Comparison of ENCODE assay signal across 23 cellular contexts in genomic region chr11:132895340-132895739, GRCh38.
DNase-seq lines count a peak whose midpoint lies in the region; ATAC-seq and TF ChIP-seq lines count a peak whose summit lies in the region.
"Had no signal": no experiment of that assay in that cellular context is flagged by ENCODE, and none has a peak within 500 bp of the region (broad histone marks: within the 10 kb centered on the region; RNA-seq: fewer than 3 reads in every experiment).

No MANE protein-coding gene starts in this region.

- H3K27me3 ChIP-seq in AG04450 (ENCODE audit: control insufficient read depth, insufficient read depth, low read length): no peaks in the 10 kb centered on the region
- H3K27me3 ChIP-seq: heart left ventricle, neural progenitor cell, sigmoid colon had no signal

- H3K27ac Mint-ChIP-seq in chondrocyte (ENCODE audit: unreplicated experiment): peak overlapping the region; percentile 64
- H3K27ac Mint-ChIP-seq in activated naive CD4-positive, alpha-beta T cell treated with anti-CD3 and anti-CD28 coated beads, Interleukin-2, amount 10 ng/mL, durations not matched to agents 7 days and 5 days: no peak overlapping the region
- H3K27ac Mint-ChIP-seq: CD8-positive, alpha-beta memory T cell; neural progenitor cell had no signal

- no peak for TF ChIP-seq CTCF in AG04450 (IDR thresholded peaks at IDR 0.05; ENCODE audit: low read depth, low read length)
- no peak for TF ChIP-seq CTCF in chondrocyte (IDR thresholded peaks at IDR 0.05)

- H3K27me3 Mint-ChIP-seq in chondrocyte (ENCODE audit: low read depth): no peaks in the 10 kb centered on the region
- no peaks in the 10 kb centered on the region for H3K27me3 Mint-ChIP-seq in activated naive CD4-positive, alpha-beta T cell treated with anti-CD3 and anti-CD28 coated beads, Interleukin-2, amount 10 ng/mL, durations not matched to agents 7 days and 5 days
- H3K27me3 Mint-ChIP-seq: CD8-positive, alpha-beta memory T cell had no signal

- no peaks in the 10 kb centered on the region for H3K9me3 ChIP-seq in AG04450 (ENCODE audit: control insufficient read depth, insufficient read depth, low read length)
- H3K9me3 ChIP-seq: heart left ventricle had no signal

- no peak overlapping the region for H3K4me3 Mint-ChIP-seq in chondrocyte (ENCODE audit: unreplicated experiment)
- H3K4me3 Mint-ChIP-seq in activated naive CD4-positive, alpha-beta T cell treated with anti-CD3 and anti-CD28 coated beads, Interleukin-2, amount 10 ng/mL, durations not matched to agents 7 days and 5 days: no peak overlapping the region
- H3K4me3 Mint-ChIP-seq: CD8-positive, alpha-beta memory T cell; neural progenitor cell had no signal

- peaks cover 16% of the 10 kb centered on the region for H3K4me1 Mint-ChIP-seq in chondrocyte (ENCODE audit: low read depth)
- no peaks in the 10 kb centered on the region for H3K4me1 Mint-ChIP-seq in activated naive CD4-positive, alpha-beta T cell treated with anti-CD3 and anti-CD28 coated beads, Interleukin-2, amount 10 ng/mL, durations not matched to agents 7 days and 5 days
- H3K4me1 Mint-ChIP-seq: CD8-positive, alpha-beta memory T cell had no signal

- CTCF ChIA-PET in AG04450 (lab: Charles Lee): interaction anchor here (0.6 kb wide), 1 partner anchor 883 kb away, joined by 3 read pairs; no protein-coding TSS in a partner anchor
- CTCF ChIA-PET in activated naive CD4-positive, alpha-beta T cell treated with anti-CD3 and anti-CD28 coated beads, Interleukin-2, amount 10 ng/mL, durations not matched to agents 7 days and 5 days (lab: Charles Lee): no interaction called here

- no peak overlapping the region for H3K4me3 ChIP-seq in AG04450 (ENCODE audit: low read depth, low read length)
- H3K4me3 ChIP-seq: coronary artery, heart left ventricle, neural progenitor cell, PC-9, sigmoid colon had no signal

- no peak for ATAC-seq in HG03045 (IDR thresholded peaks at IDR 0.05; ENCODE audit: unreplicated experiment)
- ATAC-seq: heart left ventricle had no signal

- H3K27ac ChIP-seq in AG04450 (ENCODE audit: low read depth, low read length): no peak overlapping the region
- H3K27ac ChIP-seq: coronary artery, epithelial cell of prostate, heart left ventricle, neural progenitor cell, PC-9, sigmoid colon had no signal

- DNase-seq in AG04450 (ENCODE audit: low read depth, low spot score): peak; percentile 84
- DNase-seq in LHCN-M2 (ENCODE audit: low read depth): peak; percentile 49
- DNase-seq in chondrocyte (ENCODE audit: low spot score): no peak
- DNase-seq in myocyte (ENCODE audit: low read depth): peak; percentile 32
- no peak for DNase-seq in activated effector memory CD4-positive, alpha-beta T cell treated with anti-CD3 and anti-CD28 coated beads, Interleukin-2, amount 50 U/mL, for 16 hours
- DNase-seq in activated naive CD4-positive, alpha-beta T cell treated with anti-CD3 and anti-CD28 coated beads, Interleukin-2, amount 10 ng/mL, durations not matched to agents 7 days and 5 days: no peak
- no peak for DNase-seq in NCI-H526 treated with DMSO at 0.1 percent for 48 hours (lab: John Stamatoyannopoulos, UW)
- DNase-seq: activated CD4-positive, CD25-positive, alpha-beta regulatory T cell treated with anti-CD3 and anti-CD28 coated beads, Interleukin-2, amount 50 U/mL, for 72 hours; activated effector memory CD4-positive, alpha-beta T cell treated with Interleukin-2 at 50 U/mL for 16 hours; CD8-positive, alpha-beta memory T cell; H7; heart left ventricle; islet precursor cell; NCI-H2029; NCI-H774; PC-9; sigmoid colon; stimulated activated CD4-positive, alpha-beta T cell treated with anti-CD3 and anti-CD28 coated beads, Interleukin-2, amount 100 ng/mL, for 48 hours; T-helper 9 cell had no signal

- POLR2A ChIA-PET in AG04450 (lab: Yijun Ruan, JAX): interaction anchor here (1.1 kb wide), 1 partner anchor 9 kb away, joined by 5 read pairs; no protein-coding TSS in a partner anchor

- no peaks in the 10 kb centered on the region for H3K36me3 Mint-ChIP-seq in chondrocyte (ENCODE audit: low read depth)
- H3K36me3 Mint-ChIP-seq in activated naive CD4-positive, alpha-beta T cell treated with anti-CD3 and anti-CD28 coated beads, Interleukin-2, amount 10 ng/mL, durations not matched to agents 7 days and 5 days: no peaks in the 10 kb centered on the region
- H3K36me3 Mint-ChIP-seq: neural progenitor cell had no signal

- H3K9me3 Mint-ChIP-seq in chondrocyte (ENCODE audit: low read depth): no peaks in the 10 kb centered on the region
- no peaks in the 10 kb centered on the region for H3K9me3 Mint-ChIP-seq in activated naive CD4-positive, alpha-beta T cell treated with anti-CD3 and anti-CD28 coated beads, Interleukin-2, amount 10 ng/mL, durations not matched to agents 7 days and 5 days

Comparison
In these comparisons a context has a peak if more than half of its experiments do, and no peak if none do; other contexts are left out.
1. DNase-seq: peak in AG04450 (single experiment), LHCN-M2 (single experiment) and myocyte (single experiment); none in chondrocyte (single experiment), activated effector memory CD4-positive, alpha-beta T cell treated with anti-CD3 and anti-CD28 coated beads, Interleukin-2, amount 50 U/mL, for 16 hours (single experiment), activated naive CD4-positive, alpha-beta T cell treated with anti-CD3 and anti-CD28 coated beads, Interleukin-2, amount 10 ng/mL, durations not matched to agents 7 days and 5 days (single experiment) and NCI-H526 treated with DMSO at 0.1 percent for 48 hours (single experiment).